ENCODE assay signal across 25 cellular contexts in the genomic region with DNA sequence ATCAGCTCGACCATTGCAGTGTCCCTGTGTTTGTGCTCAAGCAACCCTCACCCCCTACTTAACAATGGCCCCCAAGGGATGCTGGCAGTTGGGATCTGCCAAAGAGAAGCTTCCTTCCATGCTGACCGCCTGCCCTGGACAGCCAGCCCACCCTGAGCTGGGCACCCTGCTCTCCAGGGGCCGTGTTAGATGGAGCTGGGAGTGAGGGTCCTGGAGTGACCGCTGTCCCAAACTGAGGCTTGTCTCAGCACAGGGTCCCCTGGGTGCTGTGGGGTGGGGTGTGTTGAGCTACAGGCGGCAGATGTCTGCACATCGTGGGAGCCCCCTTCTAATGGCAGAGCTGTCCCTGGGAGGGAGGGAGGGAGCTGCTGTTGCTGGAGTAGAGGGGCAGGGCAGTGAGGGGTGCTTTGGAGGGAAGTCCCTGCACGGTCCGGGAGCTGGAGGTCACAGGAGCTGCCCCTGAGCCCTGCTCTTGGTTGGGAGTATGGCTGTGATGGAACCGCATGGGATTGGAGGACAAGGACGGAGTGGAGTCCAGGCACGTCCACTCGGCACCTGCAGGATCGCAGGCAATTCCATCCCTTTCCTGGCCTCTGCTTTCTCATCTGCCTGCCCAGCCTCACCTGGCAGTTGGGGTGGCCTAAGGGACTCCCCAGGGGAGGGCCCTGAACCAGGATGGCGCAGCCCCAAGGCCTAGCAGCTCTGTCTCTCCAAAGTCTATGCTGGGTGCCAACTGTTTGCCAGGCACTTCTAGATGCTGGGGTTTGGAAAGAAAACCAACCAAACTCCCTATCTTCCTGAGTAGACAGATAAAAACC.
"Had no signal": no experiment of that assay in that cellular context is flagged by ENCODE, and none has a peak within 500 bp of the region (broad histone marks: within the 10 kb centered on the region; RNA-seq: fewer than 3 reads in every experiment).

No MANE protein-coding gene starts in this region.

- H3K4me3 Mint-ChIP-seq: activated B cell treated with CpG ODN at 0.5 μM for 24 hours; activated CD4-positive, alpha-beta memory T cell treated with anti-CD3 and anti-CD28 coated beads for 36 hours; activated naive CD4-positive, alpha-beta T cell treated with anti-CD3 and anti-CD28 coated beads, Interleukin-2, amount 50 U/mL, for 24 hours; stimulated activated naive B cell treated with anti-CD40 and anti-IgM and Interleukin-4, amounts not matched to agents 10 μg/mL and 1 μg/mL and 100 μg/mL, for 72 hours; T-helper 2 cell treated with Interferon-gamma antibody and Interleukin-4, amounts not matched to agents 5 μg/mL and 100 μg/mL, for 36 hours had no signal

- H3K4me1 ChIP-seq: colonic mucosa, gastrocnemius medialis, stomach, thyroid gland had no signal

- ATAC-seq: gastrocnemius medialis; left cardiac atrium; naive thymus-derived CD8-positive, alpha-beta T cell; sciatic nerve; stimulated activated naive B cell treated with anti-CD40 and anti-IgM and Interleukin-4, amounts not matched to agents 10 μg/mL and 1 μg/mL and 100 μg/mL, for 72 hours had no signal

- H3K9me3 Mint-ChIP-seq: activated naive CD4-positive, alpha-beta T cell treated with anti-CD3 and anti-CD28 coated beads, Interleukin-2, amount 50 U/mL, for 24 hours; T-helper 2 cell treated with Interferon-gamma antibody and Interleukin-4, amounts not matched to agents 5 μg/mL and 100 μg/mL, for 36 hours had no signal

- H3K27ac ChIP-seq: colonic mucosa, gastrocnemius medialis, neutrophil, stomach, thyroid gland had no signal

- H3K27me3 Mint-ChIP-seq: activated B cell treated with CpG ODN at 0.5 μM for 24 hours; activated CD4-positive, alpha-beta memory T cell treated with anti-CD3 and anti-CD28 coated beads for 36 hours; activated naive CD4-positive, alpha-beta T cell treated with anti-CD3 and anti-CD28 coated beads, Interleukin-2, amount 50 U/mL, for 24 hours; progenitor cell of endocrine pancreas; stimulated activated naive B cell treated with anti-CD40 and anti-IgM and Interleukin-4, amounts not matched to agents 10 μg/mL and 1 μg/mL and 100 μg/mL, for 72 hours had no signal

- H3K27me3 ChIP-seq: colonic mucosa, gastrocnemius medialis, neutrophil, stomach, thyroid gland had no signal

- H3K36me3 ChIP-seq: colonic mucosa, gastrocnemius medialis, neutrophil, thyroid gland had no signal

- H3K4me3 ChIP-seq: colonic mucosa, gastrocnemius medialis, stomach, thyroid gland had no signal

- H3K9me3 ChIP-seq: colonic mucosa, gastrocnemius medialis, neutrophil, thyroid gland had no signal

- DNase-seq: activated B cell treated with CpG ODN at 0.5 μM for 24 hours; activated CD4-positive, alpha-beta memory T cell treated with anti-CD3 and anti-CD28 coated beads for 36 hours; activated CD4-positive, alpha-beta T cell treated with anti-CD3 and anti-CD28 coated beads for 4 hours; activated CD8-positive, alpha-beta memory T cell treated with anti-CD3 and anti-CD28 coated beads, Interleukin-2, amount 50 U/mL, for 4 hours; activated T-cell treated with anti-CD3 and anti-CD28 coated beads, Interleukin-2, amount 50 U/mL, for 1 hour; anterior cingulate cortex; colonic mucosa; effector CD8-positive, alpha-beta T cell; gastrocnemius medialis; left cardiac atrium; midbrain; small intestine; stimulated activated CD4-positive, alpha-beta T cell treated with anti-CD3 and anti-CD28 coated beads, Interleukin-1b, Interleukin-23, amount 100 ng/mL, for 48 hours; stimulated activated naive B cell treated with anti-CD40 and anti-IgM and Interleukin-4, amounts not matched to agents 10 μg/mL and 1 μg/mL and 100 μg/mL, for 72 hours; stomach; T-helper 1 cell; thyroid gland had no signal

- H3K4me1 Mint-ChIP-seq: activated B cell treated with CpG ODN at 0.5 μM for 24 hours; activated naive CD4-positive, alpha-beta T cell treated with anti-CD3 and anti-CD28 coated beads, Interleukin-2, amount 50 U/mL, for 24 hours; naive thymus-derived CD8-positive, alpha-beta T cell; stimulated activated naive B cell treated with anti-CD40 and anti-IgM and Interleukin-4, amounts not matched to agents 10 μg/mL and 1 μg/mL and 100 μg/mL, for 72 hours had no signal

- FAIRE-seq: bronchial epithelial cell, islet of Langerhans, small intestine had no signal

- H3K27ac Mint-ChIP-seq: activated B cell treated with CpG ODN at 0.5 μM for 24 hours; activated CD4-positive, alpha-beta memory T cell treated with anti-CD3 and anti-CD28 coated beads for 36 hours; activated naive CD4-positive, alpha-beta T cell treated with anti-CD3 and anti-CD28 coated beads, Interleukin-2, amount 50 U/mL, for 24 hours; naive thymus-derived CD8-positive, alpha-beta T cell; progenitor cell of endocrine pancreas; stimulated activated naive B cell treated with anti-CD40 and anti-IgM and Interleukin-4, amounts not matched to agents 10 μg/mL and 1 μg/mL and 100 μg/mL, for 72 hours; T-helper 2 cell treated with Interferon-gamma antibody and Interleukin-4, amounts not matched to agents 5 μg/mL and 100 μg/mL, for 36 hours had no signal

- H3K36me3 Mint-ChIP-seq: activated CD4-positive, alpha-beta memory T cell treated with anti-CD3 and anti-CD28 coated beads for 36 hours; activated naive CD4-positive, alpha-beta T cell treated with anti-CD3 and anti-CD28 coated beads, Interleukin-2, amount 50 U/mL, for 24 hours; stimulated activated naive B cell treated with anti-CD40 and anti-IgM and Interleukin-4, amounts not matched to agents 10 μg/mL and 1 μg/mL and 100 μg/mL, for 72 hours had no signal
